In genomic region chr22:33874206-33874605, GRCh38 we compare ENCODE assay signal across 1 cellular context.
TF ChIP-seq lines count a peak whose summit lies in the region.

No MANE protein-coding gene starts in this region.

TF ChIP-seq in H1, 55 proteins besides CTCF, POLR2A, EP300 and RAD21:
- TF ChIP-seq BCL11A (IDR thresholded peaks at IDR 0.05; ENCODE audit: low read depth in 2 of 2, low read length in 2 of 2) (no peak), TEAD4 (IDR thresholded peaks at IDR 0.05; ENCODE audit: low read depth, low read length) (no peak), JUND (IDR thresholded peaks at IDR 0.05; ENCODE audit: low read length) (no peak), SP2 (IDR thresholded peaks at IDR 0.05; ENCODE audit: low read length) (no peak), POU5F1 (IDR thresholded peaks at IDR 0.05; ENCODE audit: low read depth, low read length) (no peak), KDM4A (IDR thresholded peaks at IDR 0.05; ENCODE audit: low read depth, low read length, severe bottlenecking) (no peak), CTBP2 (IDR thresholded peaks at IDR 0.05; ENCODE audit: borderline replicate concordance, insufficient read depth, insufficient read length, low read length) (no peak), POLR2AphosphoS5 (IDR thresholded peaks at IDR 0.05; ENCODE audit: low read depth, low read length) (no peak), EGR1 (IDR thresholded peaks at IDR 0.05; ENCODE audit: borderline replicate concordance, low read depth, low read length) (no peak), SUZ12 (IDR thresholded peaks at IDR 0.05; ENCODE audit: low read length) (no peak), SRF (IDR thresholded peaks at IDR 0.05; ENCODE audit: low read depth, low read length) (no peak), KDM5A (IDR thresholded peaks at IDR 0.05; ENCODE audit: low read length) (no peak)
- TF ChIP-seq, protein P1, sequence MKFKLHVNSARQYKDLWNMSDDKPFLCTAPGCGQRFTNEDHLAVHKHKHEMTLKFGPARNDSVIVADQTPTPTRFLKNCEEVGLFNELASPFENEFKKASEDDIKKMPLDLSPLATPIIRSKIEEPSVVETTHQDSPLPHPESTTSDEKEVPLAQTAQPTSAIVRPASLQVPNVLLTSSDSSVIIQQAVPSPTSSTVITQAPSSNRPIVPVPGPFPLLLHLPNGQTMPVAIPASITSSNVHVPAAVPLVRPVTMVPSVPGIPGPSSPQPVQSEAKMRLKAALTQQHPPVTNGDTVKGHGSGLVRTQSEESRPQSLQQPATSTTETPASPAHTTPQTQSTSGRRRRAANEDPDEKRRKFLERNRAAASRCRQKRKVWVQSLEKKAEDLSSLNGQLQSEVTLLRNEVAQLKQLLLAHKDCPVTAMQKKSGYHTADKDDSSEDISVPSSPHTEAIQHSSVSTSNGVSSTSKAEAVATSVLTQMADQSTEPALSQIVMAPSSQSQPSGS (IDR thresholded peaks at IDR 0.05; ENCODE audit: low read length): no peak
- TF ChIP-seq, protein P2, sequence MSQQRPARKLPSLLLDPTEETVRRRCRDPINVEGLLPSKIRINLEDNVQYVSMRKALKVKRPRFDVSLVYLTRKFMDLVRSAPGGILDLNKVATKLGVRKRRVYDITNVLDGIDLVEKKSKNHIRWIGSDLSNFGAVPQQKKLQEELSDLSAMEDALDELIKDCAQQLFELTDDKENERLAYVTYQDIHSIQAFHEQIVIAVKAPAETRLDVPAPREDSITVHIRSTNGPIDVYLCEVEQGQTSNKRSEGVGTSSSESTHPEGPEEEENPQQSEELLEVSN (IDR thresholded peaks at IDR 0.05): no peak
